In the genomic region with DNA sequence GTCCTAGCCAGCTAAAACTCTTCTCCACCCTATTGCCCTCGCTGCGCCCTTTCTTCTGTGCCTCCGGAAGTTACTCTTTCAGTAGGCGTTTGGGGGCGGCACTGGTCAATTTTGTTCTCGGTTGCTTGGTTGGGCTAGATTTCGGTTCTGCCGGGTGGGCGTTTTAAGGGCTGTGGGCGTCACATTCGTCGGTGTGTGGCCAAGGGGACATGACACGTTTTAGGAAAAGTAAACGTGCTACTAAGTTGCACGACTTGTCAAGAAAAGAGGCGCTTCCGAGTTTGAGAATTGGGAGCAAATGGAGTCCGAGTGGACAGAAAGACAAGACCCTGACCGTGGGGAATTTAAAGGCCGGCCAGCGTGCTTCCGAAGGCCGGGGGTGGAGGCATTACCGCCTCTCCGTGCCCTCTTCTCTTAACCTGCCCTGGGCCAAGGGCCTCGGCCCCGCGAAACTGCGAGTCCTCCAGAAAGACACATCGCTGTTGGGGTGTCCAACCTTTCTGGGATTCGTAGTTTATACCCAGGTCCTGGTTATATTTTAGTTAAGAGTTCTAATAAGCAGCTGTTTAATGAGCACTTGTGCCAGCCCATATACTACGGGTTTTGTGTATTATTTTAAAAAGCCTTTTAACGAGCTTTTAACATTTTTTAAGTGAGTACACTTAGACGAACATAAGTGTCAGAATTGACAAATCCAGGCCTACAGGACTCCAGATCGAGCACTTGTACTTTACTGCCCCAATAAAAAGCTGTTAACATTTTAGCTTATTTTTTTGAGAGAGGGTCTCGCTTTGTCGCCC, we compare ENCODE assay signal across 8 cellular contexts. TPM values are rescaled to one million over a fixed set of nuclear protein-coding genes. Genes with fewer than 3 reads are reported as not detected.
DNase-seq lines count a peak whose midpoint lies in the region; TF ChIP-seq lines count a peak whose summit lies in the region.

No MANE protein-coding gene starts in this region.

- H3K4me3 Mint-ChIP-seq in HFFc6, result peak overlapping the region; percentile 94

- H3K27me3 Mint-ChIP-seq in HFFc6 (ENCODE audit: insufficient read depth), result peaks cover 3% of the 10 kb centered on the region

- H3K9me3 Mint-ChIP-seq in HFFc6, result no peaks in the 10 kb centered on the region

- H3K4me3 ChIP-seq in epithelial cell of proximal tubule (ENCODE audit: low read depth, low read length) (peak overlapping the region; percentile 84), mucosa of stomach (ENCODE audit: low read length) (peak overlapping the region; percentile 80), stomach smooth muscle (ENCODE audit: low read length in 2 of 2) (peak overlapping the region; percentile 78 to 96)

- H3K27ac Mint-ChIP-seq in HFFc6, result peak overlapping the region; percentile 100

- H3K9me3 ChIP-seq in mucosa of stomach (ENCODE audit: control insufficient read depth, low read length) (no peaks in the 10 kb centered on the region), stomach smooth muscle (ENCODE audit: control insufficient read depth in 2 of 2, low read length in 2 of 2) (no peaks in the 10 kb centered on the region)

- peaks cover 37% of the 10 kb centered on the region for H3K4me1 Mint-ChIP-seq in HFFc6 (ENCODE audit: low read depth)

- H3K4me1 ChIP-seq in mucosa of stomach (ENCODE audit: control insufficient read depth, insufficient read depth, low read length) (peaks cover 13% of the 10 kb centered on the region), stomach smooth muscle (ENCODE audit: control insufficient read depth, insufficient read depth, low read length) (peaks cover 25% of the 10 kb centered on the region)

- peak; percentile 11 for TF ChIP-seq POLR2A in GM10847 (IDR thresholded peaks at IDR 0.05; ENCODE audit: extremely low read depth, insufficient read length)

- H3K36me3 Mint-ChIP-seq in HFFc6 (ENCODE audit: low read depth), result peaks cover 28% of the 10 kb centered on the region

- DNase-seq in A172 (ENCODE audit: low spot score) (peak; percentile 89), HFFc6 (peak; percentile 84), NCI-H1092 treated with DMSO at 0.1 percent for 48 hours (lab: John Stamatoyannopoulos, UW) (peak; percentile 96), epithelial cell of proximal tubule (ENCODE audit: low read depth) (peak; percentile 69)
- DNase-seq in activated CD4-positive, alpha-beta T cell treated with anti-CD3 and anti-CD28 coated beads for 48 hours, result peak; percentile 89

- no peak; the same call in 1 of the 2 replicates for TF ChIP-seq CTCF in HFFc6 (IDR thresholded peaks at IDR 0.05)
- no peak for TF ChIP-seq CTCF in epithelial cell of proximal tubule (conservative IDR thresholded peaks at IDR 0.05; ENCODE audit: low read depth, low read length)

- H3K36me3 ChIP-seq in mucosa of stomach (ENCODE audit: control insufficient read depth, insufficient read depth, low read length) (peaks cover 16% of the 10 kb centered on the region), stomach smooth muscle (ENCODE audit: control insufficient read depth in 2 of 2, insufficient read depth in 2 of 2, low read length in 2 of 2) (peaks cover 16 to 28% of the 10 kb centered on the region in 2 donors)

- H3K27me3 ChIP-seq in mucosa of stomach (ENCODE audit: control insufficient read depth, insufficient read depth, low read length) (no peaks in the 10 kb centered on the region), stomach smooth muscle (ENCODE audit: control insufficient read depth in 1 of 2, insufficient read depth in 2 of 2, low read length in 2 of 2) (no peaks in the 10 kb centered on the region)

- H3K9ac ChIP-seq in mucosa of stomach (ENCODE audit: low read length), result peak overlapping the region; percentile 92
- H3K9ac ChIP-seq in stomach smooth muscle (ENCODE audit: low read length in 2 of 2), result peak overlapping the region; percentile 84 to 99

- H3K27ac ChIP-seq in stomach smooth muscle (ENCODE audit: low read length), result peak overlapping the region; percentile 98

RNA-seq across cellular contexts. Expression of gene BAG6, which starts 0.7 kb away (rescaled TPM):
- total RNA-seq in A172 (2014; rRNA removed; shearing (Covaris generic)), result 176 and 186 TPM in 2 replicates
- 100 to 1,000 TPM; 247 to 273 (median 262) TPM for total RNA-seq in HFFc6 (2021; fragmentation: NEBNext Ultra II Directional; extraction: Animal tissue kit (Norgen Biotek cat#: 25700))
- total RNA-seq in epithelial cell of proximal tubule, result 307 and 331 TPM in 2 replicates

RNA-seq across cellular contexts. Expression of gene APOM, which starts 2.6 kb away (rescaled TPM):
- 2.0 and 4.2 TPM in 2 replicates for total RNA-seq in A172 (2014; rRNA removed; shearing (Covaris generic))
- 1 to 10 TPM; 2.4 to 4.3 (median 2.8) TPM for total RNA-seq in HFFc6 (2021; fragmentation: NEBNext Ultra II Directional; extraction: Animal tissue kit (Norgen Biotek cat#: 25700))
- total RNA-seq in epithelial cell of proximal tubule, result 0.72 and 0.81 TPM in 2 replicates

RNA-seq across cellular contexts. Expression of gene C6orf47, which starts 7.5 kb away (rescaled TPM):
- total RNA-seq in A172 (2014; rRNA removed; shearing (Covaris generic)), result 15.9 and 22.0 TPM in 2 replicates
- 10 to 100 TPM; 13.4 to 16.2 (median 14.9) TPM for total RNA-seq in HFFc6 (2021; fragmentation: NEBNext Ultra II Directional; extraction: Animal tissue kit (Norgen Biotek cat#: 25700))
- 17.2 and 19.3 TPM in 2 replicates for total RNA-seq in epithelial cell of proximal tubule

RNA-seq across cellular contexts. Expression of gene GPANK1, which starts 11.7 kb away (rescaled TPM):
- 9.5 and 13.2 TPM in 2 replicates for total RNA-seq in A172 (2014; rRNA removed; shearing (Covaris generic))
- 10 to 100 TPM; 11.6 to 14.9 (median 13.0) TPM for total RNA-seq in HFFc6 (2021; fragmentation: NEBNext Ultra II Directional; extraction: Animal tissue kit (Norgen Biotek cat#: 25700))
- total RNA-seq in epithelial cell of proximal tubule, result 16.0 and 32.9 TPM in 2 replicates

RNA-seq across cellular contexts. Expression of gene CSNK2B, which starts 12.8 kb away (rescaled TPM):
- 263 and 282 TPM in 2 replicates for total RNA-seq in A172 (2014; rRNA removed; shearing (Covaris generic))
- 100 to 1,000 TPM; 200 to 255 (median 225) TPM for total RNA-seq in HFFc6 (2021; fragmentation: NEBNext Ultra II Directional; extraction: Animal tissue kit (Norgen Biotek cat#: 25700))
- total RNA-seq in epithelial cell of proximal tubule, result 313 and 435 TPM in 2 replicates

Comparison
In these comparisons a context has a peak if more than half of its experiments do, and no peak if none do; other contexts are left out.
1. Peak in every context shown above with its lines: DNase-seq, H3K4me3 ChIP-seq and H3K27ac ChIP-seq.